In the genomic region with DNA sequence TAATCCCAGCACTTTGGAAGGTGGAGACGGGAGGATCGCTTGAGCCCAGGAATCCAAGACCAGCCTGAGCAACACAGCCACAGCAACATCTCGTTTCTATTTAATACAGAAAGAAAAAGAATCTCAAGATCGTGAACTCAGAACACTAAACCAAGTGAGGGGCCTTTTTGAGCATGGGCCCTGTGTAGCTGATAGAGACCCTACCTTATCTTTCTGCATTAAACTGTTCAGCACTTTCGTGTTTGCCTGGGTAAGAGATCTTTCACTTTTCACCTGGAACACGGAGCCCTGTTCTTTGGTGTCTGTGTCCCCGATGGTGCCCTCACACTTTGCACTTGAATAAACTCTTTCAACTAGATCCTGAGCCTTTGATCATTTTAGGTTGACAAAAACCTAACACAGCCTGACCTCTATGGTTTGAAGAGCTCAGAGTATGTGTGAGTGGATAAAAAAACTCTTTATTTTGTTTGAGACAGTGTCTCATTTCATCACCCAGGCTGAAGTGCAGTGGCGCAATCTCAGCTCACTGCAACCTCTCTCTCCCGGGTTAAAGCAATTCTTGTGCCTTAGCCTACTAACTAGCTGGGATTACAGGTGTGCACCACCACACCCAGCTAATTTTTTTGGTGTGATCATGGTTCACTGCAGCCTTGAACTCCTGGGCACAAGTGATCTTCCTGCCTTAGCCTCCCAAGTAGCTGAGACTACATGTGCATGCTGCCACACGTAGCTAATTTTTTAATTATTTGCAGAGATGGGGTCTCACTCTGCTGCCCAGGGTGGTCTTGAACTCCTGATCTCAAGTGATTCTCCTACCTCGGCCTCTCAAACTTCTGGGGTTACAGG, we compare ENCODE assay signal across 1 cellular context.
A peak's percentile ranks its signal among the peaks of the same experiment; 100 is the strongest.
TF ChIP-seq lines count a peak whose summit lies in the region.

No MANE protein-coding gene starts in this region.

TF ChIP-seq in HepG2, 621 proteins besides CTCF, POLR2A, EP300 and RAD21 (continues in another document):
- TF ChIP-seq, protein P1, sequence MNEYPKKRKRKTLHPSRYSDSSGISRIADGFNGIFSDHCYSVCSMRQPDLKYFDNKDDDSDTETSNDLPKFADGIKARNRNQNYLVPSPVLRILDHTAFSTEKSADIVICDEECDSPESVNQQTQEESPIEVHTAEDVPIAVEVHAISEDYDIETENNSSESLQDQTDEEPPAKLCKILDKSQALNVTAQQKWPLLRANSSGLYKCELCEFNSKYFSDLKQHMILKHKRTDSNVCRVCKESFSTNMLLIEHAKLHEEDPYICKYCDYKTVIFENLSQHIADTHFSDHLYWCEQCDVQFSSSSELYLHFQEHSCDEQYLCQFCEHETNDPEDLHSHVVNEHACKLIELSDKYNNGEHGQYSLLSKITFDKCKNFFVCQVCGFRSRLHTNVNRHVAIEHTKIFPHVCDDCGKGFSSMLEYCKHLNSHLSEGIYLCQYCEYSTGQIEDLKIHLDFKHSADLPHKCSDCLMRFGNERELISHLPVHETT (CRISPR knock-in tag; conservative IDR thresholded peaks at IDR 0.05), result no peak
- TF ChIP-seq, protein P2, sequence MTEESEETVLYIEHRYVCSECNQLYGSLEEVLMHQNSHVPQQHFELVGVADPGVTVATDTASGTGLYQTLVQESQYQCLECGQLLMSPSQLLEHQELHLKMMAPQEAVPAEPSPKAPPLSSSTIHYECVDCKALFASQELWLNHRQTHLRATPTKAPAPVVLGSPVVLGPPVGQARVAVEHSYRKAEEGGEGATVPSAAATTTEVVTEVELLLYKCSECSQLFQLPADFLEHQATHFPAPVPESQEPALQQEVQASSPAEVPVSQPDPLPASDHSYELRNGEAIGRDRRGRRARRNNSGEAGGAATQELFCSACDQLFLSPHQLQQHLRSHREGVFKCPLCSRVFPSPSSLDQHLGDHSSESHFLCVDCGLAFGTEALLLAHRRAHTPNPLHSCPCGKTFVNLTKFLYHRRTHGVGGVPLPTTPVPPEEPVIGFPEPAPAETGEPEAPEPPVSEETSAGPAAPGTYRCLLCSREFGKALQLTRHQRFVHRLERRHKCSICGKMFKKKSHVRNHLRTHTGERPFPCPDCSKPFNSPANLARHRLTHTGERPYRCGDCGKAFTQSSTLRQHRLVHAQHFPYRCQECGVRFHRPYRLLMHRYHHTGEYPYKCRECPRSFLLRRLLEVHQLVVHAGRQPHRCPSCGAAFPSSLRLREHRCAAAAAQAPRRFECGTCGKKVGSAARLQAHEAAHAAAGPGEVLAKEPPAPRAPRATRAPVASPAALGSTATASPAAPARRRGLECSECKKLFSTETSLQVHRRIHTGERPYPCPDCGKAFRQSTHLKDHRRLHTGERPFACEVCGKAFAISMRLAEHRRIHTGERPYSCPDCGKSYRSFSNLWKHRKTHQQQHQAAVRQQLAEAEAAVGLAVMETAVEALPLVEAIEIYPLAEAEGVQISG (CRISPR knock-in tag; IDR thresholded peaks at IDR 0.05), result peak; percentile 92
- TF ChIP-seq KLF9 (CRISPR knock-in tag; IDR thresholded peaks at IDR 0.05; ENCODE audit: low read depth) (peak; percentile 39; the same call in 1 of the 2 replicates), SIN3A (IDR thresholded peaks at IDR 0.05; ENCODE audit: borderline replicate concordance, low read depth, low read length) (no peak), SNRNP70 (IDR thresholded peaks at IDR 0.05; ENCODE audit: low read depth, low read length) (no peak), FOSL2 (CRISPR knock-in tag; IDR thresholded peaks at IDR 0.05) (peak; percentile 89), ZNF383 (CRISPR knock-in tag; IDR thresholded peaks at IDR 0.05; ENCODE audit: borderline replicate concordance) (no peak), ZNF343 (CRISPR knock-in tag; IDR thresholded peaks at IDR 0.05) (0 out of 2 replicates have a peak, but pooled peaks have one; percentile 36), ZNF7 (CRISPR knock-in tag; IDR thresholded peaks at IDR 0.05) (no peak), MAF1 (CRISPR knock-in tag; IDR thresholded peaks at IDR 0.05; ENCODE audit: borderline replicate concordance) (0 out of 2 replicates have a peak, but pooled peaks have one; percentile 33), ZNF772 (CRISPR knock-in tag; IDR thresholded peaks at IDR 0.05) (peak; percentile 56; the same call in 1 of the 2 replicates), SMYD3 (CRISPR knock-in tag; IDR thresholded peaks at IDR 0.05) (peak; percentile 96; the same call in 1 of the 2 replicates), JDP2 (CRISPR knock-in tag; IDR thresholded peaks at IDR 0.05; ENCODE audit: borderline replicate concordance) (peak; percentile 53; the same call in 1 of the 2 replicates), SPEN (CRISPR knock-in tag; IDR thresholded peaks at IDR 0.05; ENCODE audit: low read depth) (peak; percentile 41; the same call in 1 of the 2 replicates), KLF16 (CRISPR knock-in tag; IDR thresholded peaks at IDR 0.05) (peak in 1 of 2 experiments; percentile 97; a peak in 2 of 4 replicates), ZNF670 (CRISPR knock-in tag; IDR thresholded peaks at IDR 0.05; ENCODE audit: borderline replicate concordance) (no peak; the same call in 1 of the 2 replicates), SP4 (CRISPR knock-in tag; IDR thresholded peaks at IDR 0.05) (peak; percentile 66), MIER3 (CRISPR knock-in tag; IDR thresholded peaks at IDR 0.05; ENCODE audit: borderline replicate concordance) (peak; percentile 95; the same call in 1 of the 2 replicates), ZNF839 (CRISPR knock-in tag; IDR thresholded peaks at IDR 0.05; ENCODE audit: borderline replicate concordance) (no peak), MATR3 (CRISPR knock-in tag; IDR thresholded peaks at IDR 0.05) (no peak), SMC3 (IDR thresholded peaks at IDR 0.05; ENCODE audit: low read length) (0 out of 2 replicates have a peak, but pooled peaks have one; percentile 42), TRIM24 (CRISPR knock-in tag; IDR thresholded peaks at IDR 0.05) (peak; percentile 100), GATAD2A (CRISPR knock-in tag; IDR thresholded peaks at IDR 0.05) (peak; percentile 99), ZFYVE20 (CRISPR knock-in tag; IDR thresholded peaks at IDR 0.05; ENCODE audit: borderline replicate concordance, low read depth) (no peak), ZNF33A (CRISPR knock-in tag; IDR thresholded peaks at IDR 0.05; ENCODE audit: borderline replicate concordance) (no peak; the same call in 1 of the 2 replicates), HNRNPUL1 (IDR thresholded peaks at IDR 0.05; ENCODE audit: low read depth, low read length) (no peak), GPN1 (CRISPR knock-in tag; IDR thresholded peaks at IDR 0.05; ENCODE audit: borderline replicate concordance) (no peak), RFX1 (IDR thresholded peaks at IDR 0.05) (no peak), ESRRA (CRISPR knock-in tag; IDR thresholded peaks at IDR 0.05; ENCODE audit: low read depth) (peak; percentile 91), PAWR (CRISPR knock-in tag; IDR thresholded peaks at IDR 0.05; ENCODE audit: borderline replicate concordance) (no peak), SP140L (CRISPR knock-in tag; IDR thresholded peaks at IDR 0.05; ENCODE audit: borderline replicate concordance) (peak; percentile 98), ZNF816 (CRISPR knock-in tag; IDR thresholded peaks at IDR 0.05; ENCODE audit: borderline replicate concordance) (peak; percentile 14; the same call in 1 of the 2 replicates), TMF1 (CRISPR knock-in tag; IDR thresholded peaks at IDR 0.05; ENCODE audit: low read depth) (peak; percentile 85)
- TF ChIP-seq, protein P3, sequence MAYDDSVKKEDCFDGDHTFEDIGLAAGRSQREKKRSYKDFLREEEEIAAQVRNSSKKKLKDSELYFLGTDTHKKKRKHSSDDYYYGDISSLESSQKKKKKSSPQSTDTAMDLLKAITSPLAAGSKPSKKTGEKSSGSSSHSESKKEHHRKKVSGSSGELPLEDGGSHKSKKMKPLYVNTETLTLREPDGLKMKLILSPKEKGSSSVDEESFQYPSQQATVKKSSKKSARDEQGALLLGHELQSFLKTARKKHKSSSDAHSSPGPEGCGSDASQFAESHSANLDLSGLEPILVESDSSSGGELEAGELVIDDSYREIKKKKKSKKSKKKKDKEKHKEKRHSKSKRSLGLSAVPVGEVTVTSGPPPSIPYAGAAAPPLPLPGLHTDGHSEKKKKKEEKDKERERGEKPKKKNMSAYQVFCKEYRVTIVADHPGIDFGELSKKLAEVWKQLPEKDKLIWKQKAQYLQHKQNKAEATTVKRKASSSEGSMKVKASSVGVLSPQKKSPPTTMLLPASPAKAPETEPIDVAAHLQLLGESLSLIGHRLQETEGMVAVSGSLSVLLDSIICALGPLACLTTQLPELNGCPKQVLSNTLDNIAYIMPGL (CRISPR knock-in tag; IDR thresholded peaks at IDR 0.05; ENCODE audit: borderline replicate concordance in 1 of 2, low read depth in 1 of 2), result peak; percentile 53 to 80; a peak in 3 of 4 replicates
- TF ChIP-seq, protein P4, sequence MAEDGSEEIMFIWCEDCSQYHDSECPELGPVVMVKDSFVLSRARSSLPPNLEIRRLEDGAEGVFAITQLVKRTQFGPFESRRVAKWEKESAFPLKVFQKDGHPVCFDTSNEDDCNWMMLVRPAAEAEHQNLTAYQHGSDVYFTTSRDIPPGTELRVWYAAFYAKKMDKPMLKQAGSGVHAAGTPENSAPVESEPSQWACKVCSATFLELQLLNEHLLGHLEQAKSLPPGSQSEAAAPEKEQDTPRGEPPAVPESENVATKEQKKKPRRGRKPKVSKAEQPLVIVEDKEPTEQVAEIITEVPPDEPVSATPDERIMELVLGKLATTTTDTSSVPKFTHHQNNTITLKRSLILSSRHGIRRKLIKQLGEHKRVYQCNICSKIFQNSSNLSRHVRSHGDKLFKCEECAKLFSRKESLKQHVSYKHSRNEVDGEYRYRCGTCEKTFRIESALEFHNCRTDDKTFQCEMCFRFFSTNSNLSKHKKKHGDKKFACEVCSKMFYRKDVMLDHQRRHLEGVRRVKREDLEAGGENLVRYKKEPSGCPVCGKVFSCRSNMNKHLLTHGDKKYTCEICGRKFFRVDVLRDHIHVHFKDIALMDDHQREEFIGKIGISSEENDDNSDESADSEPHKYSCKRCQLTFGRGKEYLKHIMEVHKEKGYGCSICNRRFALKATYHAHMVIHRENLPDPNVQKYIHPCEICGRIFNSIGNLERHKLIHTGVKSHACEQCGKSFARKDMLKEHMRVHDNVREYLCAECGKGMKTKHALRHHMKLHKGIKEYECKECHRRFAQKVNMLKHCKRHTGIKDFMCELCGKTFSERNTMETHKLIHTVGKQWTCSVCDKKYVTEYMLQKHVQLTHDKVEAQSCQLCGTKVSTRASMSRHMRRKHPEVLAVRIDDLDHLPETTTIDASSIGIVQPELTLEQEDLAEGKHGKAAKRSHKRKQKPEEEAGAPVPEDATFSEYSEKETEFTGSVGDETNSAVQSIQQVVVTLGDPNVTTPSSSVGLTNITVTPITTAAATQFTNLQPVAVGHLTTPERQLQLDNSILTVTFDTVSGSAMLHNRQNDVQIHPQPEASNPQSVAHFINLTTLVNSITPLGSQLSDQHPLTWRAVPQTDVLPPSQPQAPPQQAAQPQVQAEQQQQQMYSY (CRISPR knock-in tag; IDR thresholded peaks at IDR 0.05), result no peak
- TF ChIP-seq, protein P5, sequence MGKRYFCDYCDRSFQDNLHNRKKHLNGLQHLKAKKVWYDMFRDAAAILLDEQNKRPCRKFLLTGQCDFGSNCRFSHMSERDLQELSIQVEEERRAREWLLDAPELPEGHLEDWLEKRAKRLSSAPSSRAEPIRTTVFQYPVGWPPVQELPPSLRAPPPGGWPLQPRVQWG (CRISPR knock-in tag; IDR thresholded peaks at IDR 0.05; ENCODE audit: borderline replicate concordance, low read depth), result no peak
- TF ChIP-seq, protein P6, sequence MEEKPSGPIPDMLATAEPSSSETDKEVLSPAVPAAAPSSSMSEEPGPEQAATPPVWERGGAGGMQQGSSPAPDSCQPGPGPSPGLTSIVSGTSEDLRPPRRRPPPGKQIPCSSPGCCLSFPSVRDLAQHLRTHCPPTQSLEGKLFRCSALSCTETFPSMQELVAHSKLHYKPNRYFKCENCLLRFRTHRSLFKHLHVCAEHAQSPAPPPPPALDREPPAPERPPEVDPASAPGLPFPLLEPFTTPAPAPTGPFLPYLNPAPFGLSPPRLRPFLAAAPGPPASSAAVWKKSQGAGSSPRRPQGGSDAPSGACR (CRISPR knock-in tag; IDR thresholded peaks at IDR 0.05), result peak; percentile 97
- TF ChIP-seq, protein P7, sequence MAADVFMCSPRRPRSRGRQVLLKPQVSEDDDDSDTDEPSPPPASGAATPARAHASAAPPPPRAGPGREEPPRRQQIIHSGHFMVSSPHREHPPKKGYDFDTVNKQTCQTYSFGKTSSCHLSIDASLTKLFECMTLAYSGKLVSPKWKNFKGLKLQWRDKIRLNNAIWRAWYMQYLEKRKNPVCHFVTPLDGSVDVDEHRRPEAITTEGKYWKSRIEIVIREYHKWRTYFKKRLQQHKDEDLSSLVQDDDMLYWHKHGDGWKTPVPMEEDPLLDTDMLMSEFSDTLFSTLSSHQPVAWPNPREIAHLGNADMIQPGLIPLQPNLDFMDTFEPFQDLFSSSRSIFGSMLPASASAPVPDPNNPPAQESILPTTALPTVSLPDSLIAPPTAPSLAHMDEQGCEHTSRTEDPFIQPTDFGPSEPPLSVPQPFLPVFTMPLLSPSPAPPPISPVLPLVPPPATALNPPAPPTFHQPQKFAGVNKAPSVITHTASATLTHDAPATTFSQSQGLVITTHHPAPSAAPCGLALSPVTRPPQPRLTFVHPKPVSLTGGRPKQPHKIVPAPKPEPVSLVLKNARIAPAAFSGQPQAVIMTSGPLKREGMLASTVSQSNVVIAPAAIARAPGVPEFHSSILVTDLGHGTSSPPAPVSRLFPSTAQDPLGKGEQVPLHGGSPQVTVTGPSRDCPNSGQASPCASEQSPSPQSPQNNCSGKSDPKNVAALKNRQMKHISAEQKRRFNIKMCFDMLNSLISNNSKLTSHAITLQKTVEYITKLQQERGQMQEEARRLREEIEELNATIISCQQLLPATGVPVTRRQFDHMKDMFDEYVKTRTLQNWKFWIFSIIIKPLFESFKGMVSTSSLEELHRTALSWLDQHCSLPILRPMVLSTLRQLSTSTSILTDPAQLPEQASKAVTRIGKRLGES (CRISPR knock-in tag; IDR thresholded peaks at IDR 0.05; ENCODE audit: borderline replicate concordance), result no peak
- TF ChIP-seq, protein P8, sequence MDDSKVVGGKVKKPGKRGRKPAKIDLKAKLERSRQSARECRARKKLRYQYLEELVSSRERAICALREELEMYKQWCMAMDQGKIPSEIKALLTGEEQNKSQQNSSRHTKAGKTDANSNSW (CRISPR knock-in tag; IDR thresholded peaks at IDR 0.05; ENCODE audit: borderline replicate concordance), result no peak
- TF ChIP-seq, protein P9, sequence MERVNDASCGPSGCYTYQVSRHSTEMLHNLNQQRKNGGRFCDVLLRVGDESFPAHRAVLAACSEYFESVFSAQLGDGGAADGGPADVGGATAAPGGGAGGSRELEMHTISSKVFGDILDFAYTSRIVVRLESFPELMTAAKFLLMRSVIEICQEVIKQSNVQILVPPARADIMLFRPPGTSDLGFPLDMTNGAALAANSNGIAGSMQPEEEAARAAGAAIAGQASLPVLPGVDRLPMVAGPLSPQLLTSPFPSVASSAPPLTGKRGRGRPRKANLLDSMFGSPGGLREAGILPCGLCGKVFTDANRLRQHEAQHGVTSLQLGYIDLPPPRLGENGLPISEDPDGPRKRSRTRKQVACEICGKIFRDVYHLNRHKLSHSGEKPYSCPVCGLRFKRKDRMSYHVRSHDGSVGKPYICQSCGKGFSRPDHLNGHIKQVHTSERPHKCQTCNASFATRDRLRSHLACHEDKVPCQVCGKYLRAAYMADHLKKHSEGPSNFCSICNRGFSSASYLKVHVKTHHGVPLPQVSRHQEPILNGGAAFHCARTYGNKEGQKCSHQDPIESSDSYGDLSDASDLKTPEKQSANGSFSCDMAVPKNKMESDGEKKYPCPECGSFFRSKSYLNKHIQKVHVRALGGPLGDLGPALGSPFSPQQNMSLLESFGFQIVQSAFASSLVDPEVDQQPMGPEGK (CRISPR knock-in tag; IDR thresholded peaks at IDR 0.05), result peak; percentile 70
